ENCODE assay signal across 29 cellular contexts in genomic region chr11:85765835-85766234, GRCh38.
"Had no signal": no experiment of that assay in that cellular context is flagged by ENCODE, and none has a peak within 500 bp of the region (broad histone marks: within the 10 kb centered on the region; RNA-seq: fewer than 3 reads in every experiment).

No MANE protein-coding gene starts in this region.

- H3K27ac ChIP-seq: epithelial cell of prostate, gastroesophageal sphincter had no signal

- H3K36me3 Mint-ChIP-seq: activated CD4-positive, alpha-beta memory T cell treated with anti-CD3 and anti-CD28 coated beads for 36 hours had no signal

- H3K9me3 ChIP-seq: esophagus squamous epithelium had no signal

- H3K4me1 ChIP-seq: esophagus squamous epithelium, gastroesophageal sphincter had no signal

- H3K9me3 Mint-ChIP-seq: activated CD4-positive, alpha-beta memory T cell treated with anti-CD3 and anti-CD28 coated beads for 36 hours had no signal

- H3K36me3 ChIP-seq: esophagus squamous epithelium, gastroesophageal sphincter had no signal

- ATAC-seq: activated CD4-positive, alpha-beta T cell treated with anti-CD3 and anti-CD28 coated beads for 36 hours; activated CD8-positive, alpha-beta memory T cell treated with anti-CD3 and anti-CD28 coated beads, Interleukin-2, amount 10 ng/mL, durations not matched to agents 7 days and 5 days; activated CD8-positive, alpha-beta T cell treated with anti-CD3 and anti-CD28 coated beads, Interleukin-2, amount 10 ng/mL, durations not matched to agents 7 days and 5 days; gastroesophageal sphincter; T-helper 17 cell had no signal

- H3K27ac Mint-ChIP-seq: activated CD4-positive, alpha-beta memory T cell treated with anti-CD3 and anti-CD28 coated beads for 36 hours; activated CD4-positive, alpha-beta T cell treated with anti-CD3 and anti-CD28 coated beads for 36 hours; activated CD4-positive, alpha-beta T cell treated with anti-CD3 and anti-CD28 coated beads, Interleukin-2, amount 10 ng/mL, durations not matched to agents 24 days and 14 days; activated CD8-positive, alpha-beta memory T cell treated with anti-CD3 and anti-CD28 coated beads, Interleukin-2, amount 10 ng/mL, durations not matched to agents 7 days and 5 days; activated CD8-positive, alpha-beta T cell treated with anti-CD3 and anti-CD28 coated beads, Interleukin-2, amount 10 ng/mL, durations not matched to agents 7 days and 5 days; activated naive CD4-positive, alpha-beta T cell treated with anti-CD3 and anti-CD28 coated beads for 36 hours; activated naive CD8-positive, alpha-beta T cell treated with anti-CD3 and anti-CD28 coated beads, Interleukin-2, amount 10 ng/mL, durations not matched to agents 7 days and 5 days; activated T-helper 1 cell treated with anti-CD3 and anti-CD28 coated beads, Interleukin-12 subunit alpha, Interleukin-12 subunit beta, Interleukin-2, Interleukin-4 antibody, amounts not matched to agents 30 ng/mL and 10 ng/mL and 1 ng/mL, durations not matched to agents 14 hours and 24 hours and 36 hours; activated T-helper 2 cell treated with anti-CD3 and anti-CD28 coated beads, Interferon-gamma antibody, Interleukin-2, Interleukin-4, amounts not matched to agents 10 μg/mL and 5 μg/mL and 100 μg/mL, durations not matched to agents 14 hours and 24 hours and 36 hours; T-helper 17 cell; T-helper 2 cell treated with Interferon-gamma antibody and Interleukin-4, amounts not matched to agents 5 μg/mL and 100 μg/mL, for 36 hours had no signal

- H3K27me3 ChIP-seq: esophagus squamous epithelium, gastroesophageal sphincter had no signal

- H3K27me3 Mint-ChIP-seq: activated CD4-positive, alpha-beta memory T cell treated with anti-CD3 and anti-CD28 coated beads for 36 hours; activated CD4-positive, alpha-beta T cell treated with anti-CD3 and anti-CD28 coated beads for 36 hours; activated CD4-positive, alpha-beta T cell treated with anti-CD3 and anti-CD28 coated beads, Interleukin-2, amount 10 ng/mL, durations not matched to agents 24 days and 14 days; activated CD8-positive, alpha-beta memory T cell treated with anti-CD3 and anti-CD28 coated beads, Interleukin-2, amount 10 ng/mL, durations not matched to agents 7 days and 5 days; activated naive CD4-positive, alpha-beta T cell treated with anti-CD3 and anti-CD28 coated beads, Interleukin-2, amount 50 U/mL, for 24 hours; activated naive CD8-positive, alpha-beta T cell treated with anti-CD3 and anti-CD28 coated beads, Interleukin-2, amount 10 ng/mL, durations not matched to agents 7 days and 5 days; T-helper 17 cell had no signal

- DNase-seq: activated CD4-positive, alpha-beta memory T cell treated with anti-CD3 and anti-CD28 coated beads for 36 hours; activated CD4-positive, alpha-beta T cell treated with anti-CD3 and anti-CD28 coated beads for 36 hours; activated CD4-positive, alpha-beta T cell treated with anti-CD3 and anti-CD28 coated beads, Interleukin-2, amount 10 ng/mL, durations not matched to agents 24 days and 14 days; activated CD4-positive, CD25-positive, alpha-beta regulatory T cell; activated CD4-positive, CD25-positive, alpha-beta regulatory T cell treated with anti-CD3 and anti-CD28 coated beads, Interleukin-2, amount 50 U/mL, for 72 hours; activated CD8-positive, alpha-beta memory T cell treated with anti-CD3 and anti-CD28 coated beads, Interleukin-2, amount 10 ng/mL, durations not matched to agents 7 days and 5 days; activated CD8-positive, alpha-beta memory T cell treated with anti-CD3 and anti-CD28 coated beads, Interleukin-2, amount 50 U/mL, for 4 hours; activated CD8-positive, alpha-beta T cell treated with anti-CD3 and anti-CD28 coated beads, Interleukin-2, amount 10 ng/mL, durations not matched to agents 7 days and 5 days; activated effector memory CD4-positive, alpha-beta T cell treated with anti-CD3 and anti-CD28 coated beads, Interleukin-2, amount 50 U/mL, for 16 hours; activated naive CD4-positive, alpha-beta T cell treated with anti-CD3 and anti-CD28 coated beads for 36 hours; activated naive CD8-positive, alpha-beta T cell treated with anti-CD3 and anti-CD28 coated beads, Interleukin-2, amount 10 ng/mL, durations not matched to agents 7 days and 5 days; activated T-cell treated with anti-CD3 and anti-CD28 coated beads, Interleukin-2, amount 50 U/mL, for 1 hour; activated T-cell treated with anti-CD3 and anti-CD28 coated beads, Interleukin-2, amount 50 U/mL, for 48 hours; amniotic stem cell; anterior cingulate cortex; caudate nucleus; cortex of kidney; dermis blood vessel endothelial cell; effector CD4-positive, alpha-beta T cell; esophagus squamous epithelium; foreskin melanocyte; T-helper 1 cell; T-helper 17 cell had no signal

- H3K4me3 Mint-ChIP-seq: activated CD4-positive, alpha-beta memory T cell treated with anti-CD3 and anti-CD28 coated beads for 36 hours; activated CD4-positive, alpha-beta T cell treated with anti-CD3 and anti-CD28 coated beads for 36 hours; activated CD4-positive, alpha-beta T cell treated with anti-CD3 and anti-CD28 coated beads, Interleukin-2, amount 10 ng/mL, durations not matched to agents 24 days and 14 days; activated CD8-positive, alpha-beta memory T cell treated with anti-CD3 and anti-CD28 coated beads, Interleukin-2, amount 10 ng/mL, durations not matched to agents 7 days and 5 days; activated CD8-positive, alpha-beta T cell treated with anti-CD3 and anti-CD28 coated beads, Interleukin-2, amount 10 ng/mL, durations not matched to agents 7 days and 5 days; activated naive CD4-positive, alpha-beta T cell treated with anti-CD3 and anti-CD28 coated beads for 36 hours; activated naive CD4-positive, alpha-beta T cell treated with anti-CD3 and anti-CD28 coated beads, Interleukin-2, amount 50 U/mL, for 24 hours; activated naive CD8-positive, alpha-beta T cell treated with anti-CD3 and anti-CD28 coated beads, Interleukin-2, amount 10 ng/mL, durations not matched to agents 7 days and 5 days; activated T-helper 1 cell treated with anti-CD3 and anti-CD28 coated beads, Interleukin-12 subunit alpha, Interleukin-12 subunit beta, Interleukin-2, Interleukin-4 antibody, amounts not matched to agents 30 ng/mL and 10 ng/mL and 1 ng/mL, durations not matched to agents 14 hours and 24 hours and 36 hours; T-helper 17 cell; T-helper 2 cell treated with Interferon-gamma antibody and Interleukin-4, amounts not matched to agents 5 μg/mL and 100 μg/mL, for 36 hours had no signal

- H3K4me3 ChIP-seq: esophagus squamous epithelium, gastroesophageal sphincter had no signal
